In the genomic region with DNA sequence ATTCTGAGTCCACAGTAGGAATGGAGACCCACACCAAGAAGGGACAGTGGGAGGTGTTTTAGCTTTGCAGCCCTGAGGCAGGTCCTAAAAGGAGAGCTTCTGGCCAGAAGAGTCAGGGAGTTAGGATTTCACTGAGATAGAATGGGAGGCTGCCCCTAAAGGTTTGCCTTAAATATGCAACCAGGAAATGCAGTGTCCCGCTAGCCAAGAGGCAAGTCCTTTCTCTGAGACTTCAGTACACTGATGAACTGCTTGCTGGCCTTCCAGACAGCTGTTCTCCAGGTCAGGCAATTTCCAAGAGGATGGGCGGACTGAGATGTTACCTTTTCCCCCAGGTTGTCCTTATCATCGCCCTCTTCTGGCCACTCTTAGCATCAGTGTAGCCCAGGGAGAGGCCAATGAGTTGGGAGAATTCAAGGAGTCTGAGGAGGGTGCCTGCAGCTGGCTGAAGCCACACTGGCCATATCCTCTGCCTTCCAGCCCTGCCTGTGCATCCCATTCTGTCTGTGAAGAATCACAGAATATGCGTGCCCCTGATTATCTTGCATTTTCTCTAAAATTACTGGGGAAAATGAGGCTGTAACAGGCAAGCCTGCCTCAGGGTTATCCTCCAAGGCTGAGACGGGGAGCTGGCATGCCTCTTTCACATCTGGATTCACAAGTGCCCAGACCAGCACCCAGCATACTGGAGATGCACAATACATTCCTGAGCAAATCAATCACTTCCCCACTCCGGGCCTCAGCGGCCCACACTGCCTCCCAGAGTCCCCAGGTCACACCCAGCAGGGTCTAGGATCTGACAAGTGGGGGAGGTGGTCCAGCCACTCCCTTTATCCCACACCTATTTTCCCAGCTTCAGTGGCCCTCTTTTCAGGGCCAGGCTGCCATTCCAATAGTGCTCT, we compare ENCODE assay signal across 9 cellular contexts. TPM values are rescaled to one million over a fixed set of nuclear protein-coding genes. Genes with fewer than 3 reads are reported as not detected.
DNase-seq lines count a peak whose midpoint lies in the region; ATAC-seq, FAIRE-seq and TF ChIP-seq lines count a peak whose summit lies in the region.
"Had no signal": no experiment of that assay in that cellular context is flagged by ENCODE, and none has a peak within 500 bp of the region (broad histone marks: within the 10 kb centered on the region; RNA-seq: fewer than 3 reads in every experiment).

No MANE protein-coding gene starts in this region.

- H3K36me3 ChIP-seq in Caco-2 (ENCODE audit: control insufficient read depth, insufficient read depth, low read length), result no peaks in the 10 kb centered on the region
- H3K36me3 ChIP-seq in H1 (ENCODE audit: control insufficient read depth in 2 of 4, insufficient read depth in 4 of 4, low read length in 3 of 4), result no peaks in the 10 kb centered on the region

- WGBS in H1 (ENCODE audit: extremely low coverage in 1 of 2, insufficient coverage in 1 of 2, insufficient read length in 1 of 2, insufficient replicate concordance in 2 of 2, low coverage in 1 of 2, low lambda C conversion rate in 2 of 2, missing lambda C conversion rate in 1 of 2), 2 experiments, result 49% methylated on average over 7 of the region's 7 CpGs; no CpG with 5 or more reads in 1 of the 2 experiments

- H3K9me3 ChIP-seq in Caco-2, result no peaks in the 10 kb centered on the region
- H3K9me3 ChIP-seq in H1 (ENCODE audit: insufficient read depth in 2 of 2, low read depth in 1 of 2, low read length in 1 of 2), result no peaks in the 10 kb centered on the region

- H3K4ac ChIP-seq in H1 (replicated peaks; ENCODE audit: insufficient read length, low read depth, low read length), result no peak overlapping the region

- ATAC-seq in natural killer cell, result no peak
- ATAC-seq in stimulated activated memory B cell treated with anti-CD40 and anti-IgM and Interleukin-4, amounts not matched to agents 10 μg/mL and 1 μg/mL and 100 μg/mL, for 72 hours, result no peak
- no peak for ATAC-seq in GM18511 (IDR thresholded peaks at IDR 0.05; ENCODE audit: unreplicated experiment)

- no peak overlapping the region for H4K8ac ChIP-seq in H1 (ENCODE audit: extremely low read depth, insufficient read depth, low read length)

- H3K9me3 Mint-ChIP-seq in Caco-2 (ENCODE audit: unreplicated experiment) (no peaks in the 10 kb centered on the region), natural killer cell (no peaks in the 10 kb centered on the region)
- H3K9me3 Mint-ChIP-seq in stimulated activated memory B cell treated with anti-CD40 and anti-IgM and Interleukin-4, amounts not matched to agents 10 μg/mL and 1 μg/mL and 100 μg/mL, for 72 hours, result no peaks in the 10 kb centered on the region
- H3K9me3 Mint-ChIP-seq: T-helper 1 cell treated with Interleukin-12 subunit alpha and Interleukin-12 subunit beta and Interleukin-4 antibody, amounts not matched to agents 30 μg/mL and 1 μg/mL, for 36 hours had no signal

- H3K27me3 ChIP-seq in Caco-2 (replicated peaks; ENCODE audit: control insufficient read depth, insufficient read depth, low read length) (no peaks in the 10 kb centered on the region; the same call in 1 of the 2 replicates), H1 (replicated peaks in 1 of 4; ENCODE audit: control insufficient read depth in 3 of 4, extremely low read depth in 1 of 4, insufficient read depth in 3 of 4, low read length in 3 of 4) (peaks cover 10 to 34% (median 26%) of the 10 kb centered on the region in 4 experiments)

- no peak overlapping the region for H2BK120ac ChIP-seq in H1 (replicated peaks; ENCODE audit: low read depth, low read length)

- H3K18ac ChIP-seq in H1 (ENCODE audit: extremely low read depth, low read length), result no peak overlapping the region

- H3K36me3 Mint-ChIP-seq in Caco-2 (ENCODE audit: insufficient read depth, unreplicated experiment) (peaks cover 19% of the 10 kb centered on the region), natural killer cell (no peaks in the 10 kb centered on the region)
- no peaks in the 10 kb centered on the region for H3K36me3 Mint-ChIP-seq in stimulated activated memory B cell treated with anti-CD40 and anti-IgM and Interleukin-4, amounts not matched to agents 10 μg/mL and 1 μg/mL and 100 μg/mL, for 72 hours

- no peak for TF ChIP-seq EP300 in H1 (IDR thresholded peaks at IDR 0.05; ENCODE audit: borderline replicate concordance in 1 of 2, low read depth in 2 of 2, low read length in 2 of 2)

- H3K79me2 ChIP-seq in H1 (ENCODE audit: control insufficient read depth in 1 of 2, insufficient read depth in 2 of 2, low read length in 2 of 2), result no peaks in the 10 kb centered on the region

- no peak overlapping the region; the same call in 1 of the 2 replicates for H2BK12ac ChIP-seq in H1 (ENCODE audit: low read depth, low read length)

- CTCF ChIA-PET in Caco-2 (lab: Charles Lee) (interaction anchor here (0.6 to 2.2 kb wide), 14 partner anchors 10 to 141 kb away, joined by 3 to 13 read pairs (median 4); no protein-coding TSS in a partner anchor), H1 (lab: Charles Lee; ENCODE audit: partially characterized antibody) (interaction anchor here (0.7 to 11.7 kb wide), 46 partner anchors 8 to 524 kb away, joined by 3 to 276 read pairs (median 6); partner anchors contain the start of gene OPALIN)

- H2BK5ac ChIP-seq in H1 (ENCODE audit: low read depth, low read length), result no peak overlapping the region; the same call in 1 of the 2 replicates

- peak; percentile 65 to 83 for TF ChIP-seq CTCF in Caco-2 (IDR thresholded peaks at IDR 0.05; ENCODE audit: insufficient read depth in 1 of 2, low read depth in 1 of 2, low read length in 1 of 2, severe bottlenecking in 1 of 2, unreplicated experiment in 1 of 2)
- TF ChIP-seq CTCF in GM13976 (IDR thresholded peaks at IDR 0.05; ENCODE audit: borderline replicate concordance, control extremely low read depth, extremely low read depth, insufficient read depth, missing control alignments), result peak; percentile 78
- TF ChIP-seq CTCF in H1 (IDR thresholded peaks at IDR 0.05; ENCODE audit: control extremely low read depth in 1 of 3, insufficient read depth in 1 of 3, low read depth in 1 of 3, low read length in 3 of 3), result peak; percentile 74 to 94 (median 82)
- TF ChIP-seq CTCF in natural killer cell (IDR thresholded peaks at IDR 0.05), result peak; percentile 12

- BruUV-seq in Caco-2 (replicated peaks; lab: Mats Ljungman, UMichigan), result no TSS peak

- H3K4me2 ChIP-seq in H1 (ENCODE audit: insufficient read depth in 1 of 2, low read depth in 2 of 2, low read length in 2 of 2), result peak overlapping the region in 1 of 2 experiments; percentile 90; a peak in 2 of 4 replicates

- peaks cover 7 to 13% of the 10 kb centered on the region in 2 experiments for H4K20me1 ChIP-seq in H1 (replicated peaks in 1 of 2; ENCODE audit: control insufficient read depth in 1 of 2, insufficient read depth in 2 of 2, low read length in 2 of 2)

- H3K23me2 ChIP-seq in H1 (ENCODE audit: low read depth, low read length), result peaks cover 18% of the 10 kb centered on the region

- no peak overlapping the region for H4K91ac ChIP-seq in H1 (replicated peaks; ENCODE audit: insufficient read length, low read length)

- POLR2A ChIA-PET in Caco-2 (lab: Charles Lee), result interaction anchor here (0.6 kb wide), 1 partner anchor 109 kb away, joined by 3 read pairs; no protein-coding TSS in a partner anchor
- POLR2A ChIA-PET in H1 (lab: Charles Lee; ENCODE audit: partially characterized antibody), result interaction anchor here (1.3 to 2.9 kb wide), 4 partner anchors 10 to 94 kb away, joined by 3 to 15 read pairs (median 4); no protein-coding TSS in a partner anchor

- peak; percentile 72 to 77 for TF ChIP-seq RAD21 in H1 (IDR thresholded peaks at IDR 0.05 in 1 of 2, conservative IDR thresholded peaks at IDR 0.05 in 1 of 2; ENCODE audit: low read depth in 2 of 2, low read length in 2 of 2)

- DNase-seq in Caco-2 (peak; percentile 72 to 77), GM13976 (ENCODE audit: low spot score) (peak; percentile 74), OCI-M1 (lab: John Stamatoyannopoulos, UW) (peak; percentile 67), H1 (ENCODE audit: low read depth in 1 of 2, low spot score in 2 of 2) (peak; percentile 44 to 80), natural killer cell (no peak)
- no peak for DNase-seq in activated effector memory CD4-positive, alpha-beta T cell treated with Interleukin-2 at 50 U/mL for 16 hours

- peaks cover 3% of the 10 kb centered on the region; the same call in 1 of the 2 replicates for H3K79me1 ChIP-seq in H1 (ENCODE audit: low read depth, low read length)

- no peak overlapping the region for H3K14ac ChIP-seq in H1 (ENCODE audit: insufficient read length)

- in situ Hi-C loops in GM13976 (cut with MboI; ENCODE audit: low sequenced_read_pairs, unreplicated experiment), result no loop called here

- H3K4me3 Mint-ChIP-seq in Caco-2 (ENCODE audit: unreplicated experiment), result no peak overlapping the region
- peak overlapping the region; percentile 82 for H3K4me3 Mint-ChIP-seq in natural killer cell
- H3K4me3 Mint-ChIP-seq in stimulated activated memory B cell treated with anti-CD40 and anti-IgM and Interleukin-4, amounts not matched to agents 10 μg/mL and 1 μg/mL and 100 μg/mL, for 72 hours, result no peak overlapping the region

- no peak overlapping the region for H3K27ac ChIP-seq in H1 (ENCODE audit: low read depth, low read length)

- FAIRE-seq in H1 (lab: Jason Lieb, UNC), result peak; percentile 95

- H3K27ac Mint-ChIP-seq in Caco-2 (ENCODE audit: unreplicated experiment) (no peak overlapping the region), natural killer cell (no peak overlapping the region)
- H3K27ac Mint-ChIP-seq in stimulated activated memory B cell treated with anti-CD40 and anti-IgM and Interleukin-4, amounts not matched to agents 10 μg/mL and 1 μg/mL and 100 μg/mL, for 72 hours, result no peak overlapping the region
- H3K27ac Mint-ChIP-seq: T-helper 1 cell treated with Interleukin-12 subunit alpha and Interleukin-12 subunit beta and Interleukin-4 antibody, amounts not matched to agents 30 μg/mL and 1 μg/mL, for 36 hours had no signal

- H3K4me1 Mint-ChIP-seq in Caco-2 (ENCODE audit: low read depth, unreplicated experiment) (no peaks in the 10 kb centered on the region), natural killer cell (peaks cover 20 to 21% of the 10 kb centered on the region in 2 donors)
- peaks cover 36% of the 10 kb centered on the region for H3K4me1 Mint-ChIP-seq in stimulated activated memory B cell treated with anti-CD40 and anti-IgM and Interleukin-4, amounts not matched to agents 10 μg/mL and 1 μg/mL and 100 μg/mL, for 72 hours

- H2AK5ac ChIP-seq in H1 (ENCODE audit: low read depth, low read length), result no peak overlapping the region

- H3K4me1 ChIP-seq in Caco-2 (peaks cover 3% of the 10 kb centered on the region; the same call in 1 of the 2 replicates), H1 (replicated peaks in 1 of 4; ENCODE audit: control insufficient read depth in 3 of 4, insufficient read depth in 4 of 4, low read length in 3 of 4) (peaks cover 16 to 19% (median 18%) of the 10 kb centered on the region in 4 experiments)

- H3K56ac ChIP-seq in H1 (replicated peaks; ENCODE audit: insufficient read length, low read depth, low read length), result no peak overlapping the region

- peaks cover 8% of the 10 kb centered on the region for H3K27me3 Mint-ChIP-seq in Caco-2 (ENCODE audit: insufficient read depth, unreplicated experiment)
- peaks cover 27 to 33% of the 10 kb centered on the region in 2 donors for H3K27me3 Mint-ChIP-seq in natural killer cell (ENCODE audit: low read depth in 2 of 2)
- H3K27me3 Mint-ChIP-seq in stimulated activated memory B cell treated with anti-CD40 and anti-IgM and Interleukin-4, amounts not matched to agents 10 μg/mL and 1 μg/mL and 100 μg/mL, for 72 hours, result no peaks in the 10 kb centered on the region

- no peak overlapping the region for H4K5ac ChIP-seq in H1 (ENCODE audit: insufficient read length, low read depth, low read length)

- intact Hi-C loops in Caco-2 (cut with micrococcal nuclease; ENCODE audit: unreplicated experiment) (loop anchor here (1.0 kb wide), 3 partner anchors 20 to 136 kb away; no protein-coding TSS in a partner anchor), natural killer cell (cut with micrococcal nuclease) (no loop called here)

- H3K23ac ChIP-seq in H1 (ENCODE audit: insufficient read length), result no peak overlapping the region

- H3K9ac ChIP-seq in H1 (replicated peaks in 1 of 4; ENCODE audit: extremely low read depth in 1 of 4, low read depth in 3 of 4, low read length in 3 of 4), result no peak overlapping the region

- no peak overlapping the region for H2AFZ ChIP-seq in H1 (ENCODE audit: low read length)

- no peak overlapping the region for H2BK15ac ChIP-seq in H1 (ENCODE audit: low read length)

- no peak for TF ChIP-seq POLR2A in H1 (IDR thresholded peaks at IDR 0.05; ENCODE audit: control extremely low read depth in 1 of 2, low read depth in 2 of 2, low read length in 2 of 2)

- no peak overlapping the region for H2BK20ac ChIP-seq in H1 (ENCODE audit: low read length)

- H3K4me3 ChIP-seq in Caco-2 (ENCODE audit: low read depth, low read length) (no peak overlapping the region), H1 (ENCODE audit: extremely low read depth in 1 of 4, insufficient read depth in 2 of 4, low read depth in 3 of 4, low read length in 4 of 4) (peak overlapping the region in 1 of 4 experiments; percentile 8; a peak in 2 of 8 replicates)

RNA-seq across cellular contexts. Expression of gene TLL2, which starts 2.4 kb away (rescaled TPM):
- total RNA-seq in Caco-2 (2022), result 0.14 TPM in 1 of 2 replicates, not detected in the other
- total RNA-seq in H1 (2021; fragmentation: NEBNext Ultra II Directional; extraction: Animal tissue kit (Norgen Biotek cat#: 25700)), result 3.0 and 3.2 TPM in 2 replicates
- polyA plus RNA-seq in H1 (2011; rRNA removed), result 2.4 and 2.9 TPM in 2 replicates
- 2.7 TPM for polyA plus RNA-seq in H1 (2011; cell fraction: cytosol; rRNA removed)
- 5.3 TPM for polyA plus RNA-seq in H1 (2011; cell fraction: nucleus; rRNA removed)
- polyA plus RNA-seq in H1 (2012, experiment 1 of 2), result 2.9 to 3.5 TPM (median 3.2 TPM) in 4 replicates
- polyA plus RNA-seq in H1 (2012, experiment 2 of 2), result 0.66 TPM
- polyA plus RNA-seq in H1 (2013, experiment 1 of 2), result 3.7 TPM
- polyA plus RNA-seq in H1 (2013, experiment 2 of 2), result 3.8 TPM
- 1.2 and 2.1 TPM in 2 replicates for polyA minus RNA-seq in H1 (2011; rRNA and poly(A)+ RNA removed)
- polyA minus RNA-seq in H1 (2011; cell fraction: cytosol; rRNA and poly(A)+ RNA removed), result 1.7 TPM
- 4.4 TPM for polyA minus RNA-seq in H1 (2011; cell fraction: nucleus; rRNA and poly(A)+ RNA removed)
- not detected for total RNA-seq in natural killer cell

Comparison
In these comparisons a context has a peak if more than half of its experiments do, and no peak if none do; other contexts are left out.
1. DNase-seq: peak in Caco-2 (2 of 2), GM13976 (single experiment), OCI-M1 (single experiment) and H1 (2 of 2); none in natural killer cell (single experiment) and activated effector memory CD4-positive, alpha-beta T cell treated with Interleukin-2 at 50 U/mL for 16 hours (single experiment).
2. CTCF ChIP-seq: peak in every context shown above with its lines; median percentile 82 in H1; 78 in GM13976; 74 in Caco-2; 12 in natural killer cell.